8 cellular contexts compared by ENCODE assay signal in genomic region chr5:43514471-43514815, GRCh38. TPM values are rescaled to one million over a fixed set of nuclear protein-coding genes. Genes with fewer than 3 reads are reported as not detected.
DNase-seq lines count a peak whose midpoint lies in the region; ATAC-seq, FAIRE-seq and TF ChIP-seq lines count a peak whose summit lies in the region.

No MANE protein-coding gene starts in this region.

- peaks cover 21% of the 10 kb centered on the region for H3K79me2 ChIP-seq in HepG2 (ENCODE audit: insufficient read depth, low read length)

- peak overlapping the region in 3 of 4 donors; percentile 70 to 84 (median 81) for H3K27ac ChIP-seq in body of pancreas
- peak overlapping the region; percentile 83 for H3K27ac ChIP-seq in HepG2 (ENCODE audit: extremely low read length, insufficient read depth, low read length)

- H3K4me1 ChIP-seq in body of pancreas (peaks cover 13% of the 10 kb centered on the region), HepG2 (ENCODE audit: insufficient read depth, low read length) (peaks cover 32% of the 10 kb centered on the region)

- no peaks in the 10 kb centered on the region for H3K36me3 ChIP-seq in body of pancreas (replicated peaks in 1 of 2; ENCODE audit: insufficient read depth in 1 of 2, low read depth in 2 of 2)
- H3K36me3 ChIP-seq in HepG2 (replicated peaks in 1 of 2; ENCODE audit: control insufficient read depth in 1 of 2, insufficient read depth in 2 of 2, low read length in 2 of 2): no peaks in the 10 kb centered on the region

- no peak for TF ChIP-seq RAD21 in HepG2 (CRISPR knock-in tag; IDR thresholded peaks at IDR 0.05)

- POLR2A ChIA-PET in AG04449 (lab: Yijun Ruan, JAX): interaction anchor here (0.8 to 1.9 kb wide), 3 partner anchors 11 to 88 kb away, joined by 4 to 15 read pairs (median 5); partner anchors contain the start of gene TMEM267
- POLR2A ChIA-PET in HepG2 (lab: Yijun Ruan, JAX): interaction anchor here (0.6 to 2.2 kb wide), 11 partner anchors 10 to 703 kb away, joined by 3 to 52 read pairs (median 5); partner anchors contain the start of genes HMGCS1, SELENOP, TMEM267 and ZNF131

- BruUV-seq in HepG2 (replicated peaks; lab: Mats Ljungman, UMichigan): TSS peak; percentile 88

- TF ChIP-seq EP300 in HepG2 (IDR thresholded peaks at IDR 0.05; ENCODE audit: low read depth in 2 of 2, low read length in 2 of 2): no peak
- no peak for TF ChIP-seq EP300 in HepG2 (CRISPR knock-in tag; IDR thresholded peaks at IDR 0.05; ENCODE audit: borderline replicate concordance)

- H3K4me2 ChIP-seq in HepG2 (ENCODE audit: low read depth, low read length): peak overlapping the region; percentile 68

- no peaks in the 10 kb centered on the region for H4K20me1 ChIP-seq in HepG2 (ENCODE audit: insufficient read depth, low read length)

- DNase-seq in AG04449 (ENCODE audit: low read depth, low spot score) (peak; percentile 47), GM12864 (ENCODE audit: low read depth) (peak; percentile 8), NCI-H2107 treated with DMSO at 0.1 percent for 48 hours (lab: John Stamatoyannopoulos, UW; ENCODE audit: unreplicated experiment) (peak; percentile 66), body of pancreas (peak in 1 of 4 donors; percentile 3), HepG2 (ENCODE audit: low spot score) (peak; percentile 21), stromal cell of bone marrow (ENCODE audit: low read depth) (peak; percentile 60), GF-D8 (lab: John Stamatoyannopoulos, UW) (no peak)

- TF ChIP-seq CTCF in AG04449 (IDR thresholded peaks at IDR 0.05; ENCODE audit: insufficient read depth, low read length, missing control alignments) (no peak), GM12864 (IDR thresholded peaks at IDR 0.05; ENCODE audit: low read depth, low read length, missing control alignments) (no peak), body of pancreas (IDR thresholded peaks at IDR 0.05) (no peak), HepG2 (CRISPR knock-in tag; IDR thresholded peaks at IDR 0.05) (no peak)

- H2AFZ ChIP-seq in HepG2 (ENCODE audit: low read length): peak overlapping the region; percentile 94

- H3K27me3 ChIP-seq in body of pancreas: no peaks in the 10 kb centered on the region
- no peaks in the 10 kb centered on the region for H3K27me3 ChIP-seq in HepG2 (ENCODE audit: control insufficient read depth in 1 of 2, insufficient read depth in 2 of 2, low read length in 2 of 2)

- peak overlapping the region; percentile 69 for H3K9ac ChIP-seq in HepG2 (ENCODE audit: insufficient read depth, low read depth, low read length)

- intact Hi-C loops in body of pancreas (cut with DNase I): no loop called here
- intact Hi-C loops in HepG2 (cut with micrococcal nuclease; ENCODE audit: unreplicated experiment): loop anchor here (2.0 kb wide), 1 partner anchor 32 kb away; the partner anchor contains the start of gene TMEM267

- WGBS in body of pancreas, 2 donors: 1% methylated on average over 6 of the region's 6 CpGs
- WGBS in HepG2 (ENCODE audit: low lambda C conversion rate): 1% methylated on average over 6 of the region's 6 CpGs

- H3K4me3 ChIP-seq in AG04449 (ENCODE audit: low read depth, low read length): peak overlapping the region; percentile 80
- peak overlapping the region; percentile 65 for H3K4me3 ChIP-seq in GM12864 (ENCODE audit: low read depth, low read length)
- peak overlapping the region; percentile 17 to 35 for H3K4me3 ChIP-seq in body of pancreas
- peak overlapping the region; percentile 74 to 92 (median 82) for H3K4me3 ChIP-seq in HepG2 (replicated peaks in 1 of 3; ENCODE audit: insufficient read depth in 1 of 3, low read depth in 2 of 3, low read length in 3 of 3)

- no peak for FAIRE-seq in HepG2 (lab: Jason Lieb, UNC)

- TF ChIP-seq POLR2A in body of pancreas (IDR thresholded peaks at IDR 0.05) (no peak), HepG2 (IDR thresholded peaks at IDR 0.05; ENCODE audit: insufficient read depth in 1 of 2, low read depth in 2 of 2, low read length in 2 of 2) (no peak)

- H3K9me3 ChIP-seq in body of pancreas (no peaks in the 10 kb centered on the region), HepG2 (ENCODE audit: low read length) (no peaks in the 10 kb centered on the region)

- in situ Hi-C loops in HepG2 (cut with HindIII; ENCODE audit: extremely low pct_ligation_motif_present, low pct_unique_long_range_greater_than_20kb): no loop called here

- ATAC-seq in HG02678 (IDR thresholded peaks at IDR 0.05; ENCODE audit: unreplicated experiment): peak; percentile 21
- ATAC-seq in body of pancreas: no peak
- ATAC-seq in HepG2: peak; percentile 59

- CTCF ChIA-PET in AG04449 (lab: Yijun Ruan, JAX) (interaction anchor here (1.6 kb wide), 1 partner anchor 30 kb away, joined by 5 read pairs; the partner anchor contains the start of gene TMEM267), HepG2 (lab: Yijun Ruan, JAX; ENCODE audit: low intra/inter-chr PET ratio, low total read pairs) (no interaction called here)

RNA-seq across cellular contexts. Expression of gene C5orf34, which starts 0.5 kb away (rescaled TPM):
- 1 to 10 TPM in 1 of 2 donors, not detected in 1; 1.3 TPM for total RNA-seq in body of pancreas
- total RNA-seq in HepG2 (2016; rRNA removed; fragmentation: Illumina TruSeq; extraction: Trizol): 6.2 and 6.4 TPM in 2 replicates
- total RNA-seq in HepG2 (2016; cell fraction: cytosol; rRNA removed; fragmentation: Illumina TruSeq; extraction: Trizol; ENCODE audit: low read depth): 2.3 and 2.9 TPM in 2 replicates
- total RNA-seq in HepG2 (2016; cell fraction: insoluble cytoplasmic fraction; rRNA removed; fragmentation: Illumina TruSeq; extraction: Trizol): 6.0 and 7.6 TPM in 2 replicates
- 1.5 and 2.4 TPM in 2 replicates for total RNA-seq in HepG2 (2016; cell fraction: membrane; rRNA removed; fragmentation: Illumina TruSeq; extraction: Trizol)
- 13.1 and 15.3 TPM in 2 replicates for total RNA-seq in HepG2 (2016; cell fraction: nucleus; rRNA removed; fragmentation: Illumina TruSeq; extraction: Trizol)
- polyA plus RNA-seq in HepG2 (2011; rRNA removed): 2.1 and 3.2 TPM in 2 replicates
- polyA plus RNA-seq in HepG2 (2011; cell fraction: cytosol; rRNA removed): 1.0 and 1.1 TPM in 2 replicates
- 5.3 and 6.8 TPM in 2 replicates for polyA plus RNA-seq in HepG2 (2011; cell fraction: nucleus; rRNA removed)
- 1.3 and 2.4 TPM in 2 replicates for polyA plus RNA-seq in HepG2 (2012)
- polyA plus RNA-seq in HepG2 (2016; cell fraction: cytosol; fragmentation: Illumina TruSeq; extraction: Trizol; ENCODE audit: low read depth): 0.32 and 0.37 TPM in 2 replicates
- polyA plus RNA-seq in HepG2 (2016; cell fraction: insoluble cytoplasmic fraction; fragmentation: Illumina TruSeq; extraction: Trizol; ENCODE audit: low read depth): 4.7 and 5.0 TPM in 2 replicates
- polyA plus RNA-seq in HepG2 (2016; cell fraction: membrane; fragmentation: Illumina TruSeq; extraction: Trizol; ENCODE audit: low read depth): 0.64 and 0.65 TPM in 2 replicates
- 11.9 and 12.6 TPM in 2 replicates for polyA plus RNA-seq in HepG2 (2016; cell fraction: nucleus; fragmentation: Illumina TruSeq; extraction: Trizol; ENCODE audit: insufficient read depth, low read depth)
- polyA minus RNA-seq in HepG2 (2011; rRNA and poly(A)+ RNA removed; ENCODE audit: low replicate concordance): 1.1 and 11.7 TPM in 2 replicates
- polyA minus RNA-seq in HepG2 (2011; cell fraction: cytosol; rRNA and poly(A)+ RNA removed): 1.3 and 2.5 TPM in 2 replicates
- 13.1 and 17.1 TPM in 2 replicates for polyA minus RNA-seq in HepG2 (2011; cell fraction: nucleus; rRNA and poly(A)+ RNA removed)

RNA-seq across cellular contexts. Expression of gene TMEM267, which starts 30.8 kb away (rescaled TPM):
- total RNA-seq in body of pancreas (1 to 10 TPM; 7.3 to 9.2 TPM), HepG2 (2016; rRNA removed; fragmentation: Illumina TruSeq; extraction: Trizol) (11.2 and 12.6 TPM in 2 replicates)
- total RNA-seq in HepG2 (2016; cell fraction: cytosol; rRNA removed; fragmentation: Illumina TruSeq; extraction: Trizol; ENCODE audit: low read depth): 3.3 and 3.4 TPM in 2 replicates
- total RNA-seq in HepG2 (2016; cell fraction: insoluble cytoplasmic fraction; rRNA removed; fragmentation: Illumina TruSeq; extraction: Trizol): 11.4 and 14.9 TPM in 2 replicates
- 6.3 and 7.8 TPM in 2 replicates for total RNA-seq in HepG2 (2016; cell fraction: membrane; rRNA removed; fragmentation: Illumina TruSeq; extraction: Trizol)
- total RNA-seq in HepG2 (2016; cell fraction: nucleus; rRNA removed; fragmentation: Illumina TruSeq; extraction: Trizol): 9.4 and 13.9 TPM in 2 replicates
- 8.0 and 8.9 TPM in 2 replicates for polyA plus RNA-seq in HepG2 (2011; rRNA removed)
- 1.8 and 4.4 TPM in 2 replicates for polyA plus RNA-seq in HepG2 (2011; cell fraction: cytosol; rRNA removed)
- 5.2 and 6.3 TPM in 2 replicates for polyA plus RNA-seq in HepG2 (2011; cell fraction: nucleus; rRNA removed)
- 7.4 and 8.6 TPM in 2 replicates for polyA plus RNA-seq in HepG2 (2012)
- polyA plus RNA-seq in HepG2 (2016; cell fraction: cytosol; fragmentation: Illumina TruSeq; extraction: Trizol; ENCODE audit: low read depth): 0.42 and 0.80 TPM in 2 replicates
- 8.8 and 10.2 TPM in 2 replicates for polyA plus RNA-seq in HepG2 (2016; cell fraction: insoluble cytoplasmic fraction; fragmentation: Illumina TruSeq; extraction: Trizol; ENCODE audit: low read depth)
- polyA plus RNA-seq in HepG2 (2016; cell fraction: membrane; fragmentation: Illumina TruSeq; extraction: Trizol; ENCODE audit: low read depth): 2.3 and 2.7 TPM in 2 replicates
- polyA plus RNA-seq in HepG2 (2016; cell fraction: nucleus; fragmentation: Illumina TruSeq; extraction: Trizol; ENCODE audit: insufficient read depth, low read depth): 17.0 and 17.2 TPM in 2 replicates
- polyA minus RNA-seq in HepG2 (2011; rRNA and poly(A)+ RNA removed; ENCODE audit: low replicate concordance): 8.2 and 22.2 TPM in 2 replicates
- polyA minus RNA-seq in HepG2 (2011; cell fraction: cytosol; rRNA and poly(A)+ RNA removed): 6.6 and 7.4 TPM in 2 replicates
- polyA minus RNA-seq in HepG2 (2011; cell fraction: nucleus; rRNA and poly(A)+ RNA removed): 5.3 and 8.7 TPM in 2 replicates

RNA-seq across cellular contexts. Expression of gene PAIP1, which starts 42.4 kb away (rescaled TPM):
- total RNA-seq in body of pancreas: 10 to 100 TPM; 33.6 to 45.1 TPM
- 116 and 141 TPM in 2 replicates for total RNA-seq in HepG2 (2016; rRNA removed; fragmentation: Illumina TruSeq; extraction: Trizol)
- total RNA-seq in HepG2 (2016; cell fraction: cytosol; rRNA removed; fragmentation: Illumina TruSeq; extraction: Trizol; ENCODE audit: low read depth): 81.1 and 93.2 TPM in 2 replicates
- total RNA-seq in HepG2 (2016; cell fraction: insoluble cytoplasmic fraction; rRNA removed; fragmentation: Illumina TruSeq; extraction: Trizol): 125 and 142 TPM in 2 replicates
- total RNA-seq in HepG2 (2016; cell fraction: membrane; rRNA removed; fragmentation: Illumina TruSeq; extraction: Trizol): 177 and 180 TPM in 2 replicates
- total RNA-seq in HepG2 (2016; cell fraction: nucleus; rRNA removed; fragmentation: Illumina TruSeq; extraction: Trizol): 59.2 and 68.0 TPM in 2 replicates
- polyA plus RNA-seq in HepG2 (2011; rRNA removed): 74.0 and 96.6 TPM in 2 replicates
- polyA plus RNA-seq in HepG2 (2011; cell fraction: cytosol; rRNA removed): 48.2 and 71.1 TPM in 2 replicates
- 21.4 and 24.0 TPM in 2 replicates for polyA plus RNA-seq in HepG2 (2011; cell fraction: nucleus; rRNA removed)
- polyA plus RNA-seq in HepG2 (2012): 58.2 and 74.1 TPM in 2 replicates
- 95.5 and 120 TPM in 2 replicates for polyA plus RNA-seq in HepG2 (2016; cell fraction: cytosol; fragmentation: Illumina TruSeq; extraction: Trizol; ENCODE audit: low read depth)
- 148 and 150 TPM in 2 replicates for polyA plus RNA-seq in HepG2 (2016; cell fraction: insoluble cytoplasmic fraction; fragmentation: Illumina TruSeq; extraction: Trizol; ENCODE audit: low read depth)
- polyA plus RNA-seq in HepG2 (2016; cell fraction: membrane; fragmentation: Illumina TruSeq; extraction: Trizol; ENCODE audit: low read depth): 144 and 145 TPM in 2 replicates
- polyA plus RNA-seq in HepG2 (2016; cell fraction: nucleus; fragmentation: Illumina TruSeq; extraction: Trizol; ENCODE audit: insufficient read depth, low read depth): 70.2 and 80.8 TPM in 2 replicates
- 44.5 and 120 TPM in 2 replicates for polyA minus RNA-seq in HepG2 (2011; rRNA and poly(A)+ RNA removed; ENCODE audit: low replicate concordance)
- 47.2 and 50.8 TPM in 2 replicates for polyA minus RNA-seq in HepG2 (2011; cell fraction: cytosol; rRNA and poly(A)+ RNA removed)
- 37.1 and 44.0 TPM in 2 replicates for polyA minus RNA-seq in HepG2 (2011; cell fraction: nucleus; rRNA and poly(A)+ RNA removed)

Comparison
In these comparisons a context has a peak if more than half of its experiments do, and no peak if none do; other contexts are left out.
1. H3K4me3 ChIP-seq: peak in every context shown above with its lines; median percentile 82 in HepG2; 80 in AG04449; 65 in GM12864; 26 in body of pancreas.